In genomic region chr1:5509664-5510452, GRCh38 we compare ENCODE assay signal across 8 cellular contexts.
DNase-seq lines count a peak whose midpoint lies in the region; ATAC-seq and TF ChIP-seq lines count a peak whose summit lies in the region.

No MANE protein-coding gene starts in this region.

- H3K27ac ChIP-seq in foreskin keratinocyte, result no peak overlapping the region
- H3K27ac ChIP-seq in thoracic aorta, result no peak overlapping the region

- ATAC-seq in foreskin keratinocyte (peak; percentile 53), omental fat pad (ENCODE audit: low FRiP score) (no peak), thoracic aorta (ENCODE audit: insufficient number of reproducible peaks, low FRiP score, low read depth) (peak; percentile 30), HG03520 (IDR thresholded peaks at IDR 0.05; ENCODE audit: unreplicated experiment) (no peak)

- no peak overlapping the region for H3K4me3 ChIP-seq in BJ (ENCODE audit: low read depth, low read length)
- H3K4me3 ChIP-seq in HAP-1, result no peak overlapping the region
- H3K4me3 ChIP-seq in thoracic aorta, result no peak overlapping the region

- H3K9me3 ChIP-seq in HAP-1 (no peaks in the 10 kb centered on the region), thoracic aorta (no peaks in the 10 kb centered on the region)

- H3K4me1 ChIP-seq in HAP-1 (no peaks in the 10 kb centered on the region), foreskin keratinocyte (no peaks in the 10 kb centered on the region), thoracic aorta (ENCODE audit: control insufficient read depth in 1 of 2, low read depth in 2 of 2) (peaks cover 6 to 7% of the 10 kb centered on the region in 2 donors)

- TF ChIP-seq CTCF in BJ (IDR thresholded peaks at IDR 0.05; ENCODE audit: insufficient read depth, low read depth, low read length) (peak; percentile 91), foreskin keratinocyte (conservative IDR thresholded peaks at IDR 0.05) (peak; percentile 83), omental fat pad (IDR thresholded peaks at IDR 0.05) (peak in 2 of 3 donors; percentile 29 to 40), thoracic aorta (IDR thresholded peaks at IDR 0.05) (peak; percentile 94)

- H3K27me3 ChIP-seq in BJ (ENCODE audit: control insufficient read depth, insufficient read depth, low read length) (no peaks in the 10 kb centered on the region), HAP-1 (ENCODE audit: low read depth) (peaks cover 3% of the 10 kb centered on the region; the same call in 1 of the 2 replicates), foreskin keratinocyte (peaks cover 18% of the 10 kb centered on the region), thoracic aorta (replicated peaks; ENCODE audit: insufficient read depth) (no peaks in the 10 kb centered on the region)

- H3K36me3 ChIP-seq in BJ (ENCODE audit: control insufficient read depth, insufficient read depth, low read length), result no peaks in the 10 kb centered on the region
- H3K36me3 ChIP-seq in HAP-1 (replicated peaks), result no peaks in the 10 kb centered on the region
- no peaks in the 10 kb centered on the region for H3K36me3 ChIP-seq in thoracic aorta

- in situ Hi-C loops in HAP-1 (cut with MboI; ENCODE audit: low sequenced_read_pairs), result loop anchor here (5.0 to 25.0 kb wide), 2 partner anchors 237 to 402 kb away; no protein-coding TSS in a partner anchor

- POLR2A ChIA-PET in BJ (lab: Charles Lee), result no interaction called here

- DNase-seq in BJ (ENCODE audit: low read depth) (no peak), HAP-1 (ENCODE audit: low spot score in 2 of 2) (peak; percentile 72 to 77), RPMI8226 (peak; percentile 70), foreskin keratinocyte (no peak), omental fat pad (ENCODE audit: low spot score) (no peak), thoracic aorta (ENCODE audit: low spot score) (no peak)
- peak; percentile 52 to 56 for DNase-seq in activated T-helper 1 cell treated with anti-CD3 and anti-CD28 coated beads, Interleukin-2, amount 50 U/mL, for 16 hours (ENCODE audit: low read depth in 1 of 2, low spot score in 1 of 2)

- CTCF ChIA-PET in BJ (lab: Yijun Ruan, JAX), result interaction anchor here (0.7 to 4.4 kb wide), 13 partner anchors 8 to 736 kb away, joined by 3 to 44 read pairs (median 4); no protein-coding TSS in a partner anchor

Comparison
In these comparisons a context has a peak if more than half of its experiments do, and no peak if none do; other contexts are left out.
1. DNase-seq: peak in HAP-1 (2 of 2), RPMI8226 (single experiment) and activated T-helper 1 cell treated with anti-CD3 and anti-CD28 coated beads, Interleukin-2, amount 50 U/mL, for 16 hours (2 of 2); none in BJ (single experiment), foreskin keratinocyte (0 of 2), omental fat pad (single experiment) and thoracic aorta (single experiment).
2. CTCF ChIP-seq: peak in every context shown above with its lines; median percentile 94 in thoracic aorta; 91 in BJ; 83 in foreskin keratinocyte; 34 in omental fat pad.
3. ATAC-seq: peak in foreskin keratinocyte (single experiment) and thoracic aorta (single experiment); none in omental fat pad (single experiment) and HG03520 (single experiment).